ENCODE assay signal across 30 cellular contexts in the genomic region with DNA sequence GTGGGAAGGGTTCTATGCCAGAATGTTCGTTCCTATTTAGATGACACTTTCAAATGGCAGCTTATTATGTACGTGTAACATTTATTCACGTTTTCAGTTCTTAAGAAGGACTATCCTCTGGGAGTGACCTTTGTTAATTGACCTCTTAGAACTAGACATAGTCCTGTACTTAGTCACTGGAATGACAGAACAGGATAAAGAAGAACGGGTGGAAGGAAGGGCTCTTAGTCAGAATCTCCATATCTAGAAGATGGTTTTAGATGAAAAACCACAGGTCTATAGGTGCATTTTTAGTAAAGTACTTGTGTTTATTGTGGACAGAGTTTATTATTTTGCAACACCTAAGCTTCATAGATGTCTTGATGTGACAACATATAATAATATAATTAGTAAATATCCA. TPM values are rescaled to one million over a fixed set of nuclear protein-coding genes. Genes with fewer than 3 reads are reported as not detected.
DNase-seq lines count a peak whose midpoint lies in the region; ATAC-seq and TF ChIP-seq lines count a peak whose summit lies in the region.
"Had no signal": no experiment of that assay in that cellular context is flagged by ENCODE, and none has a peak within 500 bp of the region (broad histone marks: within the 10 kb centered on the region; RNA-seq: fewer than 3 reads in every experiment).

No MANE protein-coding gene starts in this region.

- no peak for TF ChIP-seq POLR2A in IMR-90 (IDR thresholded peaks at IDR 0.05; ENCODE audit: low read depth, low read length)

- no peaks in the 10 kb centered on the region for H3K9me2 ChIP-seq in hepatocyte (replicated peaks; ENCODE audit: insufficient read depth)

- no peak for TF ChIP-seq RAD21 in IMR-90 (IDR thresholded peaks at IDR 0.05; ENCODE audit: low read length)

- H3K4ac ChIP-seq in IMR-90 (ENCODE audit: low read depth, low read length) = no peak overlapping the region
- no peak overlapping the region for H3K4ac ChIP-seq in mesenchymal stem cell (ENCODE audit: low read depth in 1 of 2, low read length in 2 of 2)

- H3K27ac ChIP-seq in IMR-90 (ENCODE audit: insufficient read depth, low read length) = no peak overlapping the region
- no peak overlapping the region for H3K27ac ChIP-seq in brain microvascular endothelial cell
- no peak overlapping the region for H3K27ac ChIP-seq in mesenchymal stem cell (ENCODE audit: low read length, poor library complexity, severe bottlenecking)
- H3K27ac ChIP-seq in hepatocyte = no peak overlapping the region
- H3K27ac ChIP-seq: BLaER1, left ventricle myocardium inferior, right lobe of liver, thyroid gland, uterus had no signal

- dilution Hi-C loops in IMR-90 (cut with HindIII; ENCODE audit: low sequenced_read_pairs, unreplicated experiment) = no loop called here

- H3K9ac ChIP-seq in IMR-90 (ENCODE audit: low read depth, low read length) (no peak overlapping the region), mesenchymal stem cell (ENCODE audit: low read length) (no peak overlapping the region)
- H3K9ac ChIP-seq: BLaER1 had no signal

- no peak overlapping the region for H2AFZ ChIP-seq in IMR-90 (replicated peaks; ENCODE audit: low read length, poor library complexity)
- no peak overlapping the region for H2AFZ ChIP-seq in mesenchymal stem cell (ENCODE audit: low read depth, low read length)
- no peak overlapping the region for H2AFZ ChIP-seq in hepatocyte

- H3K4me1 ChIP-seq in IMR-90 (ENCODE audit: control insufficient read depth, insufficient read depth, low read length) (no peaks in the 10 kb centered on the region), mesenchymal stem cell (ENCODE audit: control insufficient read depth, insufficient read depth, low read depth, low read length) (peaks cover 1% of the 10 kb centered on the region), hepatocyte (ENCODE audit: insufficient read depth) (peaks cover 5% of the 10 kb centered on the region)
- H3K4me1 ChIP-seq: uterus had no signal

- no CpG with 5 or more reads among the region's 4 CpGs for WGBS in IMR-90 (ENCODE audit: extremely low coverage in 2 of 2, insufficient read length in 1 of 2), 2 experiments
- WGBS in mesenchymal stem cell = 0% methylated on average over 3 of the region's 4 CpGs
- 81% methylated on average over 4 of the region's 4 CpGs for WGBS in hepatocyte (ENCODE audit: low lambda C conversion rate, missing lambda C conversion rate)

- ATAC-seq in IMR-90 (ENCODE audit: low read depth) = peak; percentile 49; the same call in 1 of the 2 replicates
- ATAC-seq: activated CD8-positive, alpha-beta T cell treated with anti-CD3 and anti-CD28 coated beads for 36 hours; activated T-helper 17 cell treated with anti-CD3 and anti-CD28 coated beads, Interleukin-2, amount 50 U/mL, for 72 hours; right lobe of liver; SK-N-SH treated with all-trans-retinoic acid at 6 μM for 48 hours had no signal

- CTCF ChIA-PET in IMR-90 (lab: Yijun Ruan, JAX) = no interaction called here

- no peak overlapping the region for H2BK12ac ChIP-seq in mesenchymal stem cell (ENCODE audit: low read length in 2 of 2)

- H3K36me3 ChIP-seq in IMR-90 (ENCODE audit: control insufficient read depth, insufficient read depth, low read length) (peaks cover 19% of the 10 kb centered on the region), brain microvascular endothelial cell (replicated peaks) (peaks cover 24% of the 10 kb centered on the region), mesenchymal stem cell (ENCODE audit: control insufficient read depth in 1 of 2, insufficient read depth in 2 of 2, low read depth in 1 of 2, low read length in 2 of 2) (peaks cover 25 to 60% of the 10 kb centered on the region in 2 experiments), hepatocyte (replicated peaks; ENCODE audit: insufficient read depth, low read depth) (no peaks in the 10 kb centered on the region)
- H3K36me3 ChIP-seq: thyroid gland, uterus had no signal

- BruUV-seq in IMR-90 (replicated peaks; lab: Mats Ljungman, UMichigan) = no TSS peak

- H4K8ac ChIP-seq in IMR-90 (ENCODE audit: low read depth in 2 of 2, low read length in 2 of 2) (no peak overlapping the region), mesenchymal stem cell (ENCODE audit: low read length) (no peak overlapping the region)

- H4K91ac ChIP-seq in IMR-90 (ENCODE audit: insufficient read depth, low read depth, low read length) = no peak overlapping the region
- H4K91ac ChIP-seq in mesenchymal stem cell (ENCODE audit: low read length) = no peak overlapping the region

- no peak overlapping the region for H3K4me3 ChIP-seq in IMR-90 (ENCODE audit: insufficient read depth, low read depth, low read length)
- no peak overlapping the region for H3K4me3 ChIP-seq in brain microvascular endothelial cell (ENCODE audit: low read depth, low read length)
- no peak overlapping the region for H3K4me3 ChIP-seq in mesenchymal stem cell (ENCODE audit: insufficient read depth in 1 of 2, low read depth in 1 of 2, low read length in 2 of 2)
- no peak overlapping the region for H3K4me3 ChIP-seq in hepatocyte
- H3K4me3 ChIP-seq: BLaER1, left ventricle myocardium inferior, MG63, right lobe of liver, thyroid gland, uterus had no signal

- in situ Hi-C loops in IMR-90 (cut with MboI; ENCODE audit: low sequenced_read_pairs) = no loop called here
- in situ Hi-C loops in brain microvascular endothelial cell (cut with HindIII; ENCODE audit: low pct_ligation_motif_present, low sequenced_read_pairs) = no loop called here

- H3K79me2 ChIP-seq in hepatocyte = peaks cover 17% of the 10 kb centered on the region

- no peak overlapping the region for H2AK5ac ChIP-seq in IMR-90 (ENCODE audit: low read depth, low read length)
- no peak overlapping the region for H2AK5ac ChIP-seq in mesenchymal stem cell (ENCODE audit: low read length, severe bottlenecking)

- POLR2A ChIA-PET in IMR-90 (lab: Charles Lee; ENCODE audit: unreplicated experiment) = no interaction called here

- H2BK5ac ChIP-seq in IMR-90 (ENCODE audit: low read depth, low read length, poor library complexity, severe bottlenecking) = no peak overlapping the region
- H2BK5ac ChIP-seq in mesenchymal stem cell (ENCODE audit: low read depth, low read length, poor library complexity, severe bottlenecking) = no peak overlapping the region

- no peak overlapping the region for H3K18ac ChIP-seq in IMR-90 (ENCODE audit: low read depth, low read length)
- H3K18ac ChIP-seq in mesenchymal stem cell (ENCODE audit: low read depth in 1 of 2, low read length in 2 of 2) = no peak overlapping the region

- no peak overlapping the region for H3K4me2 ChIP-seq in IMR-90 (ENCODE audit: low read depth, low read length)
- H3K4me2 ChIP-seq in mesenchymal stem cell (ENCODE audit: low read length, poor library complexity, severe bottlenecking) = no peak overlapping the region
- no peak overlapping the region for H3K4me2 ChIP-seq in hepatocyte
- H3K4me2 ChIP-seq: BLaER1 had no signal

- H2AK9ac ChIP-seq in IMR-90 (replicated peaks; ENCODE audit: low read depth, low read length, poor library complexity) = no peak overlapping the region

- H3K79me1 ChIP-seq in IMR-90 (ENCODE audit: low read depth in 1 of 2, low read length in 2 of 2) = peaks cover 0 to 11% of the 10 kb centered on the region in 2 experiments
- peaks cover 22% of the 10 kb centered on the region for H3K79me1 ChIP-seq in mesenchymal stem cell (replicated peaks; ENCODE audit: low read length, poor library complexity, severe bottlenecking)

- no peak overlapping the region for H4K5ac ChIP-seq in IMR-90 (ENCODE audit: low read depth, low read length)

- H2BK15ac ChIP-seq in IMR-90 (ENCODE audit: low read depth, low read length) = no peak overlapping the region
- H2BK15ac ChIP-seq in mesenchymal stem cell (ENCODE audit: low read depth, poor library complexity, severe bottlenecking) = no peak overlapping the region

- H4K20me1 ChIP-seq in IMR-90 (ENCODE audit: insufficient read depth, low read length) (no peaks in the 10 kb centered on the region), hepatocyte (ENCODE audit: insufficient read depth, poor library complexity, severe bottlenecking) (no peaks in the 10 kb centered on the region)
- H4K20me1 ChIP-seq: BLaER1 had no signal

- no peak for TF ChIP-seq CTCF in IMR-90 (conservative IDR thresholded peaks at IDR 0.05; ENCODE audit: low read depth, low read length)
- no peak for TF ChIP-seq CTCF in brain microvascular endothelial cell (IDR thresholded peaks at IDR 0.05; ENCODE audit: low read depth, low read length, missing control alignments)
- TF ChIP-seq CTCF in hepatocyte (IDR thresholded peaks at IDR 0.05; ENCODE audit: poor library complexity) = no peak
- no peak for TF ChIP-seq CTCF in GM10266 (IDR thresholded peaks at IDR 0.05; ENCODE audit: control insufficient read depth, insufficient read depth, low read depth, missing control alignments)

- no peaks in the 10 kb centered on the region for H3K27me3 ChIP-seq in IMR-90 (ENCODE audit: control insufficient read depth, insufficient read depth, low read length)
- H3K27me3 ChIP-seq in brain microvascular endothelial cell (replicated peaks) = no peaks in the 10 kb centered on the region
- no peaks in the 10 kb centered on the region for H3K27me3 ChIP-seq in mesenchymal stem cell (ENCODE audit: control insufficient read depth in 1 of 2, insufficient read depth in 1 of 2, low read length in 2 of 2)
- no peaks in the 10 kb centered on the region for H3K27me3 ChIP-seq in hepatocyte
- H3K27me3 ChIP-seq: BLaER1, MG63, right lobe of liver, thyroid gland, uterus had no signal

- H3K23ac ChIP-seq in IMR-90 (ENCODE audit: low read depth, low read length) (no peak overlapping the region), mesenchymal stem cell (ENCODE audit: low read length in 2 of 2) (no peak overlapping the region)

- DNase-seq in EH (ENCODE audit: low read depth) = peak; percentile 64
- peak; percentile 53 for DNase-seq in IMR-90
- peak; percentile 37 for DNase-seq in brain microvascular endothelial cell
- DNase-seq in mesenchymal stem cell = peak; percentile 70
- DNase-seq in NCI-H510A treated with DMSO at 0.1 percent for 48 hours (lab: John Stamatoyannopoulos, UW) = no peak
- no peak for DNase-seq in hepatocyte (ENCODE audit: low spot score)
- DNase-seq in GM10266 (ENCODE audit: extremely low spot score) = no peak
- DNase-seq in stimulated activated CD4-positive, alpha-beta T cell treated with anti-CD3 and anti-CD28 coated beads, Interleukin-12 subunit alpha, Interleukin-12 subunit beta, amount 100 ng/mL, for 4 hours = no peak
- DNase-seq: activated CD4-positive, CD25-positive, alpha-beta regulatory T cell treated with anti-CD3 and anti-CD28 coated beads, Interleukin-2, amount 50 U/mL, for 72 hours; activated CD8-positive, alpha-beta memory T cell treated with anti-CD3 and anti-CD28 coated beads, Interleukin-2, amount 50 U/mL, for 48 hours; activated CD8-positive, alpha-beta T cell treated with anti-CD3 and anti-CD28 coated beads for 36 hours; activated naive CD4-positive, alpha-beta T cell treated with anti-CD3 and anti-CD28 coated beads, Interleukin-2, amount 50 U/mL, for 16 hours; amniotic stem cell; KBM-7; left ventricle myocardium inferior; MG63; NCI-H1105; NCI-H187 treated with DMSO at 0.1 percent for 48 hours; NCI-H2171 treated with DMSO at 0.1 percent for 48 hours; NCI-H524; NK-92 treated with Interleukin-12 subunit alpha and Interleukin-12 subunit beta, amount 100 ng/mL, for 24 hours; posterior cingulate gyrus; right lobe of liver; Right ventricle myocardium superior; stimulated activated CD4-positive, alpha-beta T cell treated with anti-CD3 and anti-CD28 coated beads, Interleukin-4, amount 100 ng/mL, for 1 hour; thyroid gland; uterus had no signal

- no peaks in the 10 kb centered on the region for H3K9me1 ChIP-seq in IMR-90 (ENCODE audit: insufficient read depth, low read length)

- intact Hi-C loops in IMR-90 (cut with micrococcal nuclease) = no loop called here

- no peak overlapping the region for H3K56ac ChIP-seq in IMR-90 (ENCODE audit: extremely low read depth, insufficient read depth, low read length)

- H3K14ac ChIP-seq in IMR-90 (replicated peaks; ENCODE audit: low read depth, low read length) (no peak overlapping the region), mesenchymal stem cell (ENCODE audit: low read length in 2 of 2) (no peak overlapping the region)

- no peak overlapping the region for H2BK20ac ChIP-seq in IMR-90 (ENCODE audit: low read depth, low read length)

- H3K9me3 ChIP-seq in IMR-90 (ENCODE audit: control insufficient read depth, insufficient read depth, low read length) (no peaks in the 10 kb centered on the region), mesenchymal stem cell (ENCODE audit: control insufficient read depth, low read length) (no peaks in the 10 kb centered on the region), hepatocyte (ENCODE audit: low read depth) (no peaks in the 10 kb centered on the region)
- H3K9me3 ChIP-seq: BLaER1, left ventricle myocardium inferior, MG63, right lobe of liver, thyroid gland, uterus had no signal

- H2BK120ac ChIP-seq in IMR-90 (ENCODE audit: low read depth, low read length) = no peak overlapping the region
- H2BK120ac ChIP-seq in mesenchymal stem cell (ENCODE audit: low read depth, low read length) = no peak overlapping the region

RNA-seq across cellular contexts. Expression of a gene that starts 6.5 kb away (rescaled TPM):
- total RNA-seq in IMR-90 (2012; rRNA removed) (21.5 and 32.5 TPM in 2 replicates), hepatocyte (21.4 and 21.5 TPM in 2 replicates)
- polyA plus RNA-seq in IMR-90 (2012; rRNA removed) (15.3 and 15.4 TPM in 2 replicates), hepatocyte (13.4 and 15.8 TPM in 2 replicates)
- 5.0 and 10.2 TPM in 2 replicates for polyA plus RNA-seq in IMR-90 (2012; cell fraction: cytosol; rRNA removed)
- polyA plus RNA-seq in IMR-90 (2012; cell fraction: nucleus; rRNA removed; ENCODE audit: low replicate concordance) = 1.9 and 7.1 TPM in 2 replicates
- polyA plus RNA-seq in mesenchymal stem cell (2013, experiment 1 of 2) = 19.3 TPM
- polyA plus RNA-seq in mesenchymal stem cell (2013, experiment 2 of 2) = 18.8 TPM

RNA-seq across cellular contexts. Expression of a gene that starts 6.5 kb away (rescaled TPM):
- 19.7 and 21.3 TPM in 2 replicates for total RNA-seq in IMR-90 (2012; rRNA removed)
- polyA plus RNA-seq in IMR-90 (2012; rRNA removed) = 5.7 and 7.0 TPM in 2 replicates
- 5.6 and 5.9 TPM in 2 replicates for polyA plus RNA-seq in IMR-90 (2012; cell fraction: cytosol; rRNA removed)
- 6.8 and 9.1 TPM in 2 replicates for polyA plus RNA-seq in IMR-90 (2012; cell fraction: nucleus; rRNA removed; ENCODE audit: low replicate concordance)
- 11.7 TPM for polyA plus RNA-seq in mesenchymal stem cell (2013, experiment 1 of 2)
- 11.0 TPM for polyA plus RNA-seq in mesenchymal stem cell (2013, experiment 2 of 2)
- total RNA-seq in hepatocyte = 26.3 and 28.8 TPM in 2 replicates
- 7.6 and 9.2 TPM in 2 replicates for polyA plus RNA-seq in hepatocyte

Comparison
In these comparisons a context has a peak if more than half of its experiments do, and no peak if none do; other contexts are left out.
1. DNase-seq: peak in EH (single experiment), IMR-90 (single experiment), brain microvascular endothelial cell (single experiment) and mesenchymal stem cell (single experiment); none in NCI-H510A treated with DMSO at 0.1 percent for 48 hours (single experiment), hepatocyte (single experiment), GM10266 (single experiment) and stimulated activated CD4-positive, alpha-beta T cell treated with anti-CD3 and anti-CD28 coated beads, Interleukin-12 subunit alpha, Interleukin-12 subunit beta, amount 100 ng/mL, for 4 hours (single experiment).